ENCODE assay signal across 12 cellular contexts in the genomic region with DNA sequence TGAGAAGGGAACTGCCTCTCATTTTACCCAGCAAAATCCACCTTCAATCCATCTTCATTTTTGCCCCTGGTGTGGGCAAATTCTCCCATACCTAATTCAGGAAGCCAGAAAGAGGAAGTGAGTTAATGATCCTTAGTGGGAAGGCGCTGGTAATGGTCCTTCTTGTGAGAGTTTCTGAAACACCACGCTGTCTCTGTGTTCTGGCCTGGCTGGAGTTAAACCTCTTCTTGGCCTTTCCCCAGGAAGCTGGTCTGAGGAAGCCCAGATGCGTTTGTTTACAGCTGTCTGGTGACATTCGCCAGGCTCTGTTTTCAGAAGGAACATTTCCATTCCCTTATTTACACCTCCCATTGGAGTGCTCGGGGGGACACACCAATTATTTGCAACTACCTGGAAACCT. TPM values are rescaled to one million over a fixed set of nuclear protein-coding genes. Genes with fewer than 3 reads are reported as not detected.
DNase-seq lines count a peak whose midpoint lies in the region; ATAC-seq lines count a peak whose summit lies in the region.
"Had no signal": no experiment of that assay in that cellular context is flagged by ENCODE, and none has a peak within 500 bp of the region (broad histone marks: within the 10 kb centered on the region; RNA-seq: fewer than 3 reads in every experiment).

No MANE protein-coding gene starts in this region.

- no peaks in the 10 kb centered on the region for H3K36me3 Mint-ChIP-seq in activated T-helper 2 cell treated with anti-CD3 and anti-CD28 coated beads, Interferon-gamma antibody, Interleukin-2, Interleukin-4, amounts not matched to agents 10 μg/mL and 5 μg/mL and 100 μg/mL, durations not matched to agents 14 hours and 24 hours and 36 hours (ENCODE audit: low read depth)

- no peaks in the 10 kb centered on the region for H3K27me3 ChIP-seq in muscle layer of colon (ENCODE audit: control insufficient read depth in 1 of 2, insufficient read depth in 2 of 2, low read length in 2 of 2)

- DNase-seq in Ammon's horn (ENCODE audit: low spot score) (peak; percentile 80), OCI-M1 (lab: John Stamatoyannopoulos, UW) (peak; percentile 35), fibroblast of gingiva (ENCODE audit: low read depth) (peak; percentile 42), NCI-H1930 (lab: John Stamatoyannopoulos, UW) (no peak), iPS-NIHi7 (ENCODE audit: extremely low spot score) (no peak)
- DNase-seq in activated T-helper 2 cell treated with anti-CD3 and anti-CD28 coated beads, Interferon-gamma antibody, Interleukin-2, Interleukin-4, amounts not matched to agents 10 μg/mL and 5 μg/mL and 100 μg/mL, durations not matched to agents 14 hours and 24 hours and 36 hours (ENCODE audit: low spot score), result no peak
- DNase-seq: AML-193; aorta; naive thymus-derived CD4-positive, alpha-beta T cell had no signal

- no peak overlapping the region for H3K9ac ChIP-seq in muscle layer of colon (ENCODE audit: low read length)

- H3K36me3 ChIP-seq in muscle layer of colon (ENCODE audit: insufficient read depth, low read length), result no peaks in the 10 kb centered on the region

- peak overlapping the region; percentile 77 for H3K27ac ChIP-seq in muscle layer of colon (ENCODE audit: low read depth, low read length)

- peaks cover 17% of the 10 kb centered on the region for H3K27me3 Mint-ChIP-seq in activated T-helper 2 cell treated with anti-CD3 and anti-CD28 coated beads, Interferon-gamma antibody, Interleukin-2, Interleukin-4, amounts not matched to agents 10 μg/mL and 5 μg/mL and 100 μg/mL, durations not matched to agents 14 hours and 24 hours and 36 hours (ENCODE audit: low read depth)

- H3K9me3 ChIP-seq in muscle layer of colon (ENCODE audit: low read length), result no peaks in the 10 kb centered on the region

- H3K9me3 Mint-ChIP-seq in activated T-helper 2 cell treated with anti-CD3 and anti-CD28 coated beads, Interferon-gamma antibody, Interleukin-2, Interleukin-4, amounts not matched to agents 10 μg/mL and 5 μg/mL and 100 μg/mL, durations not matched to agents 14 hours and 24 hours and 36 hours, result no peaks in the 10 kb centered on the region

- no peak overlapping the region for H3K27ac Mint-ChIP-seq in activated T-helper 2 cell treated with anti-CD3 and anti-CD28 coated beads, Interferon-gamma antibody, Interleukin-2, Interleukin-4, amounts not matched to agents 10 μg/mL and 5 μg/mL and 100 μg/mL, durations not matched to agents 14 hours and 24 hours and 36 hours
- H3K27ac Mint-ChIP-seq: naive thymus-derived CD4-positive, alpha-beta T cell had no signal

- H3K4me3 ChIP-seq in muscle layer of colon (ENCODE audit: low read depth in 1 of 2, low read length in 2 of 2), result peak overlapping the region in 1 of 2 donors; percentile 30

- intact Hi-C loops in activated T-helper 2 cell treated with anti-CD3 and anti-CD28 coated beads, Interferon-gamma antibody, Interleukin-2, Interleukin-4, amounts not matched to agents 10 μg/mL and 5 μg/mL and 100 μg/mL, durations not matched to agents 14 hours and 24 hours and 36 hours (cut with micrococcal nuclease), result no loop called here

- no peak for ATAC-seq in HG02970 (IDR thresholded peaks at IDR 0.05; ENCODE audit: low FRiP score, unreplicated experiment)
- ATAC-seq: naive thymus-derived CD4-positive, alpha-beta T cell had no signal

- H3K4me1 Mint-ChIP-seq in activated T-helper 2 cell treated with anti-CD3 and anti-CD28 coated beads, Interferon-gamma antibody, Interleukin-2, Interleukin-4, amounts not matched to agents 10 μg/mL and 5 μg/mL and 100 μg/mL, durations not matched to agents 14 hours and 24 hours and 36 hours (ENCODE audit: low read depth), result no peaks in the 10 kb centered on the region
- H3K4me1 Mint-ChIP-seq: naive thymus-derived CD4-positive, alpha-beta T cell had no signal

- H3K4me3 Mint-ChIP-seq in activated T-helper 2 cell treated with anti-CD3 and anti-CD28 coated beads, Interferon-gamma antibody, Interleukin-2, Interleukin-4, amounts not matched to agents 10 μg/mL and 5 μg/mL and 100 μg/mL, durations not matched to agents 14 hours and 24 hours and 36 hours (ENCODE audit: low read depth), result no peak overlapping the region
- H3K4me3 Mint-ChIP-seq: naive thymus-derived CD4-positive, alpha-beta T cell had no signal

- H3K4me1 ChIP-seq in muscle layer of colon (ENCODE audit: insufficient read depth, low read length), result peaks cover 60% of the 10 kb centered on the region

RNA-seq across cellular contexts. Expression of a gene that starts 24.3 kb away (rescaled TPM):
- not detected in 2 replicates for total RNA-seq in activated T-helper 2 cell treated with anti-CD3 and anti-CD28 coated beads, Interferon-gamma antibody, Interleukin-2, Interleukin-4, amounts not matched to agents 10 μg/mL and 5 μg/mL and 100 μg/mL, durations not matched to agents 14 hours and 24 hours and 36 hours

RNA-seq across cellular contexts. Expression of a gene that starts 31.2 kb away (rescaled TPM):
- total RNA-seq in activated T-helper 2 cell treated with anti-CD3 and anti-CD28 coated beads, Interferon-gamma antibody, Interleukin-2, Interleukin-4, amounts not matched to agents 10 μg/mL and 5 μg/mL and 100 μg/mL, durations not matched to agents 14 hours and 24 hours and 36 hours, result not detected in 2 replicates
- total RNA-seq: aorta; naive thymus-derived CD4-positive, alpha-beta T cell; RPMI7951 had no signal

Comparison
In these comparisons a context has a peak if more than half of its experiments do, and no peak if none do; other contexts are left out.
1. DNase-seq: peak in Ammon's horn (single experiment), OCI-M1 (single experiment) and fibroblast of gingiva (single experiment); none in NCI-H1930 (0 of 2), activated T-helper 2 cell treated with anti-CD3 and anti-CD28 coated beads, Interferon-gamma antibody, Interleukin-2, Interleukin-4, amounts not matched to agents 10 μg/mL and 5 μg/mL and 100 μg/mL, durations not matched to agents 14 hours and 24 hours and 36 hours (single experiment) and iPS-NIHi7 (single experiment).